8 cellular contexts compared by ENCODE assay signal in genomic region chr11:18588297-18589252, GRCh38. TPM values are rescaled to one million over a fixed set of nuclear protein-coding genes. Genes with fewer than 3 reads are reported as not detected.
A peak's percentile ranks its signal among the peaks of the same experiment; 100 is the strongest.
DNase-seq lines count a peak whose midpoint lies in the region; ATAC-seq and TF ChIP-seq lines count a peak whose summit lies in the region.

Gene UEVLD, minus strand, starts transcription at chr11:18588734. Its CDS starts 80 bp downstream, at chr11:18588654.

- peaks cover 12% of the 10 kb centered on the region for H3K4me1 Mint-ChIP-seq in activated CD4-positive, alpha-beta T cell treated with anti-CD3 and anti-CD28 coated beads, Interleukin-2, amount 10 ng/mL, durations not matched to agents 24 days and 14 days

- no peak within 1 kb of the TSS for H3K4me3 Mint-ChIP-seq in activated CD4-positive, alpha-beta T cell treated with anti-CD3 and anti-CD28 coated beads, Interleukin-2, amount 10 ng/mL, durations not matched to agents 24 days and 14 days

- no peaks in the 10 kb centered on the region for H3K9me3 Mint-ChIP-seq in activated CD4-positive, alpha-beta T cell treated with anti-CD3 and anti-CD28 coated beads, Interleukin-2, amount 10 ng/mL, durations not matched to agents 24 days and 14 days

- DNase-seq in A172 (ENCODE audit: low spot score) (peak; percentile 78), NCI-H345 (lab: John Stamatoyannopoulos, UW) (peak; percentile 81), dermis blood vessel endothelial cell (peak; percentile 90), left kidney (ENCODE audit: low read depth, low spot score) (peak; percentile 96)
- DNase-seq in activated CD4-positive, alpha-beta T cell treated with anti-CD3 and anti-CD28 coated beads, Interleukin-2, amount 10 ng/mL, durations not matched to agents 24 days and 14 days: peak; percentile 91
- DNase-seq in stimulated activated CD4-positive, alpha-beta T cell treated with anti-CD3 and anti-CD28 coated beads, Interleukin-1b, Interleukin-23, amount 100 ng/mL, for 4 hours (ENCODE audit: low read depth in 2 of 2): peak; percentile 40 to 59

- TF ChIP-seq POLR2A in GM18505 (IDR thresholded peaks at IDR 0.05; ENCODE audit: borderline replicate concordance, extremely low read depth, insufficient read depth, insufficient read length): peak; percentile 87

- intact Hi-C loops in activated CD4-positive, alpha-beta T cell treated with anti-CD3 and anti-CD28 coated beads, Interleukin-2, amount 10 ng/mL, durations not matched to agents 24 days and 14 days (cut with micrococcal nuclease): loop anchor here (1.0 to 2.0 kb wide), 5 partner anchors 28 to 266 kb away; partner anchors contain the start of genes GTF2H1, HPS5, SPTY2D1 and TMEM86A

- no peaks in the 10 kb centered on the region for H3K27me3 Mint-ChIP-seq in activated CD4-positive, alpha-beta T cell treated with anti-CD3 and anti-CD28 coated beads, Interleukin-2, amount 10 ng/mL, durations not matched to agents 24 days and 14 days

- peaks cover 3% of the 10 kb centered on the region for H3K36me3 Mint-ChIP-seq in activated CD4-positive, alpha-beta T cell treated with anti-CD3 and anti-CD28 coated beads, Interleukin-2, amount 10 ng/mL, durations not matched to agents 24 days and 14 days (ENCODE audit: low read depth)

- no peak within 1 kb of the TSS for H3K27ac Mint-ChIP-seq in activated CD4-positive, alpha-beta T cell treated with anti-CD3 and anti-CD28 coated beads, Interleukin-2, amount 10 ng/mL, durations not matched to agents 24 days and 14 days

- ATAC-seq in GM18505 (IDR thresholded peaks at IDR 0.05; ENCODE audit: unreplicated experiment) (peak; percentile 63), HG03025 (IDR thresholded peaks at IDR 0.05; ENCODE audit: low FRiP score, unreplicated experiment) (peak; percentile 57)

RNA-seq across cellular contexts. Expression of gene UEVLD, which starts in this region (rescaled TPM):
- 52.6 and 61.7 TPM in 2 replicates for total RNA-seq in A172 (2014; rRNA removed; shearing (Covaris generic))
- 19.2 and 20.7 TPM in 2 replicates for total RNA-seq in activated CD4-positive, alpha-beta T cell treated with anti-CD3 and anti-CD28 coated beads, Interleukin-2, amount 10 ng/mL, durations not matched to agents 24 days and 14 days
- total RNA-seq in dermis blood vessel endothelial cell: 27.7 and 27.9 TPM in 2 replicates

Comparison
In these comparisons a context has a peak if more than half of its experiments do, and no peak if none do; other contexts are left out.
1. Peak in every context shown above with its lines: DNase-seq and ATAC-seq.